35 cellular contexts compared by ENCODE assay signal in the genomic region with DNA sequence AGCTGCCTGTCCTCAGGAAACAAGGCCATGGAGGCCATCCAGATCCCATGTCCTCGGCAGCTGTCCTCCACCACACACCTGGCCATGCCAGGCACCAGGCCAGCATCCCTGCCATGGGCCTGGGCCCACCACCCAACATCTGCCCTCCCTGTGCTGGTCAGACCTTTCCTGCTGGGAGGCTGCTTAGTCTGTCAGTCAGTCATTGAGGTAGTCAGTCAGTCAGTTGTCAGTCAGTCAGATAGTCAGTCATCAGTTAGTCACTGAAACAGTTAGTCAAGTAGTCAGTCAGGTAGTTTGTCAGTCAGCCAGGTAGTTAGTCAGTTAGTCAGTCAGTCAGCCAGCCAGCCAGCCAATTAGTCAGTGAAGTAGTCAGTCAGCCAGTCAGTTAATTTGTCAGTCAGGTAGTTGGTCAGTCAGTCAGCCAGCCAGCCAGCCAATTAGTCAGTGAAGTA. TPM values are rescaled to one million over a fixed set of nuclear protein-coding genes. Genes with fewer than 3 reads are reported as not detected.
"Had no signal": no experiment of that assay in that cellular context is flagged by ENCODE, and none has a peak within 500 bp of the region (broad histone marks: within the 10 kb centered on the region; RNA-seq: fewer than 3 reads in every experiment).

No MANE protein-coding gene starts in this region.

- H3K27me3 Mint-ChIP-seq: activated CD4-positive, alpha-beta T cell treated with anti-CD3 and anti-CD28 coated beads, Interleukin-2, amount 10 ng/mL, durations not matched to agents 24 days and 14 days; activated CD8-positive, alpha-beta memory T cell treated with anti-CD3 and anti-CD28 coated beads, Interleukin-2, amount 10 ng/mL, durations not matched to agents 7 days and 5 days; stimulated activated naive CD8-positive, alpha-beta T cell treated with anti-CD3 and anti-CD28 coated beads, Interleukin-15, Interleukin-2, amounts not matched to agents 100 ng/mL and 50 ng/mL, for 24 hours had no signal

- H3K27ac Mint-ChIP-seq: activated CD4-positive, alpha-beta T cell treated with anti-CD3 and anti-CD28 coated beads, Interleukin-2, amount 10 ng/mL, durations not matched to agents 24 days and 14 days; activated CD8-positive, alpha-beta memory T cell treated with anti-CD3 and anti-CD28 coated beads, Interleukin-2, amount 10 ng/mL, durations not matched to agents 7 days and 5 days; activated CD8-positive, alpha-beta T cell treated with anti-CD3 and anti-CD28 coated beads, Interleukin-2, amount 10 ng/mL, durations not matched to agents 7 days and 5 days; activated naive CD8-positive, alpha-beta T cell treated with anti-CD3 and anti-CD28 coated beads, Interleukin-2, amount 10 ng/mL, durations not matched to agents 7 days and 5 days; activated T-helper 2 cell treated with anti-CD3 and anti-CD28 coated beads, Interferon-gamma antibody, Interleukin-2, Interleukin-4, amounts not matched to agents 10 μg/mL and 5 μg/mL and 100 μg/mL, durations not matched to agents 14 hours and 24 hours and 36 hours; brain; dendritic cell treated with granulocyte-macrophage colony-stimulating factor and Interleukin-4, amounts not matched to agents 40 ng/mL and 50 ng/mL, for 4 days; endodermal cell; immature natural killer cell; mesothelial cell of epicardium; naive B cell; nephron progenitor cell; progenitor cell of endocrine pancreas; stimulated activated effector memory CD8-positive, alpha-beta T cell treated with anti-CD3 and anti-CD28 coated beads, Interleukin-12 subunit alpha, Interleukin-12 subunit beta, amount 100 ng/mL, for 72 hours; stimulated activated naive CD8-positive, alpha-beta T cell treated with anti-CD3 and anti-CD28 coated beads, Interleukin-15, Interleukin-2, amounts not matched to agents 100 ng/mL and 50 ng/mL, for 24 hours; T-helper 17 cell had no signal

- ATAC-seq: activated CD8-positive, alpha-beta memory T cell treated with anti-CD3 and anti-CD28 coated beads, Interleukin-2, amount 10 ng/mL, durations not matched to agents 7 days and 5 days; activated CD8-positive, alpha-beta T cell treated with anti-CD3 and anti-CD28 coated beads, Interleukin-2, amount 10 ng/mL, durations not matched to agents 7 days and 5 days; left colon; sciatic nerve; T-helper 17 cell had no signal

- H3K4me3 Mint-ChIP-seq: activated CD4-positive, alpha-beta T cell treated with anti-CD3 and anti-CD28 coated beads, Interleukin-2, amount 10 ng/mL, durations not matched to agents 24 days and 14 days; activated CD8-positive, alpha-beta memory T cell treated with anti-CD3 and anti-CD28 coated beads, Interleukin-2, amount 10 ng/mL, durations not matched to agents 7 days and 5 days; activated CD8-positive, alpha-beta T cell treated with anti-CD3 and anti-CD28 coated beads, Interleukin-2, amount 10 ng/mL, durations not matched to agents 7 days and 5 days; activated naive CD8-positive, alpha-beta T cell treated with anti-CD3 and anti-CD28 coated beads, Interleukin-2, amount 10 ng/mL, durations not matched to agents 7 days and 5 days; brain; dendritic cell treated with granulocyte-macrophage colony-stimulating factor and Interleukin-4, amounts not matched to agents 40 ng/mL and 50 ng/mL, for 4 days; endodermal cell; immature natural killer cell; mesothelial cell of epicardium; naive B cell; nephron progenitor cell; stimulated activated effector memory CD8-positive, alpha-beta T cell treated with anti-CD3 and anti-CD28 coated beads, Interleukin-12 subunit alpha, Interleukin-12 subunit beta, amount 100 ng/mL, for 72 hours; stimulated activated naive CD8-positive, alpha-beta T cell treated with anti-CD3 and anti-CD28 coated beads, Interleukin-15, Interleukin-2, amounts not matched to agents 100 ng/mL and 50 ng/mL, for 24 hours; T-helper 17 cell had no signal

- DNase-seq: activated CD4-positive, alpha-beta T cell treated with anti-CD3 and anti-CD28 coated beads, Interleukin-2, amount 10 ng/mL, durations not matched to agents 24 days and 14 days; activated CD8-positive, alpha-beta memory T cell treated with anti-CD3 and anti-CD28 coated beads, Interleukin-2, amount 10 ng/mL, durations not matched to agents 7 days and 5 days; activated CD8-positive, alpha-beta T cell treated with anti-CD3 and anti-CD28 coated beads, Interleukin-2, amount 10 ng/mL, durations not matched to agents 7 days and 5 days; activated naive CD8-positive, alpha-beta T cell treated with anti-CD3 and anti-CD28 coated beads, Interleukin-2, amount 10 ng/mL, durations not matched to agents 7 days and 5 days; activated T-cell treated with anti-CD3 and anti-CD28 coated beads, Interleukin-2, amount 50 U/mL, for 48 hours; caudate nucleus; foreskin fibroblast; hypothalamus; immature natural killer cell; mammary epithelial cell; naive B cell; nephron progenitor cell; retina; stimulated activated CD4-positive, alpha-beta T cell treated with anti-CD3 and anti-CD28 coated beads, Interleukin-4, amount 100 ng/mL, for 24 hours; T-helper 17 cell; T1000; upper lobe of left lung had no signal

- H3K9me3 Mint-ChIP-seq: activated CD4-positive, alpha-beta T cell treated with anti-CD3 and anti-CD28 coated beads, Interleukin-2, amount 10 ng/mL, durations not matched to agents 24 days and 14 days; activated naive CD8-positive, alpha-beta T cell treated with anti-CD3 and anti-CD28 coated beads, Interleukin-2, amount 10 ng/mL, durations not matched to agents 7 days and 5 days; activated T-helper 2 cell treated with anti-CD3 and anti-CD28 coated beads, Interferon-gamma antibody, Interleukin-2, Interleukin-4, amounts not matched to agents 10 μg/mL and 5 μg/mL and 100 μg/mL, durations not matched to agents 14 hours and 24 hours and 36 hours; dendritic cell treated with granulocyte-macrophage colony-stimulating factor and Interleukin-4, amounts not matched to agents 40 ng/mL and 50 ng/mL, for 4 days; immature natural killer cell; mesothelial cell of epicardium; nephron progenitor cell had no signal

- H3K36me3 Mint-ChIP-seq: activated CD8-positive, alpha-beta memory T cell treated with anti-CD3 and anti-CD28 coated beads, Interleukin-2, amount 10 ng/mL, durations not matched to agents 7 days and 5 days; activated naive CD8-positive, alpha-beta T cell treated with anti-CD3 and anti-CD28 coated beads, Interleukin-2, amount 10 ng/mL, durations not matched to agents 7 days and 5 days; brain; immature natural killer cell; naive B cell; stimulated activated effector memory CD8-positive, alpha-beta T cell treated with anti-CD3 and anti-CD28 coated beads, Interleukin-12 subunit alpha, Interleukin-12 subunit beta, amount 100 ng/mL, for 72 hours had no signal

- H3K4me1 Mint-ChIP-seq: activated CD4-positive, alpha-beta T cell treated with anti-CD3 and anti-CD28 coated beads, Interleukin-2, amount 10 ng/mL, durations not matched to agents 24 days and 14 days; activated CD8-positive, alpha-beta memory T cell treated with anti-CD3 and anti-CD28 coated beads, Interleukin-2, amount 10 ng/mL, durations not matched to agents 7 days and 5 days; activated naive CD8-positive, alpha-beta T cell treated with anti-CD3 and anti-CD28 coated beads, Interleukin-2, amount 10 ng/mL, durations not matched to agents 7 days and 5 days; brain; endodermal cell; immature natural killer cell; naive B cell; T-helper 17 cell had no signal

RNA-seq across cellular contexts. Expression of a gene that starts 17.2 kb away (rescaled TPM):
- total RNA-seq: activated CD4-positive, alpha-beta T cell treated with anti-CD3 and anti-CD28 coated beads, Interleukin-2, amount 10 ng/mL, durations not matched to agents 24 days and 14 days; activated CD8-positive, alpha-beta memory T cell treated with anti-CD3 and anti-CD28 coated beads, Interleukin-2, amount 10 ng/mL, durations not matched to agents 7 days and 5 days; activated CD8-positive, alpha-beta T cell treated with anti-CD3 and anti-CD28 coated beads, Interleukin-2, amount 10 ng/mL, durations not matched to agents 7 days and 5 days; activated naive CD8-positive, alpha-beta T cell treated with anti-CD3 and anti-CD28 coated beads, Interleukin-2, amount 10 ng/mL, durations not matched to agents 7 days and 5 days; activated T-helper 2 cell treated with anti-CD3 and anti-CD28 coated beads, Interferon-gamma antibody, Interleukin-2, Interleukin-4, amounts not matched to agents 10 μg/mL and 5 μg/mL and 100 μg/mL, durations not matched to agents 14 hours and 24 hours and 36 hours; ascending aorta; endodermal cell; esophagus mucosa; heart left ventricle; kidney; left colon; liver; mammary epithelial cell; mesothelial cell of epicardium; ovary; progenitor cell of endocrine pancreas; sciatic nerve; subcutaneous adipose tissue; T-helper 17 cell; upper lobe of left lung; vagina had no signal

RNA-seq across cellular contexts. Expression of a gene that starts 28.5 kb away (rescaled TPM):
- total RNA-seq: activated CD4-positive, alpha-beta T cell treated with anti-CD3 and anti-CD28 coated beads, Interleukin-2, amount 10 ng/mL, durations not matched to agents 24 days and 14 days; activated CD8-positive, alpha-beta memory T cell treated with anti-CD3 and anti-CD28 coated beads, Interleukin-2, amount 10 ng/mL, durations not matched to agents 7 days and 5 days; activated CD8-positive, alpha-beta T cell treated with anti-CD3 and anti-CD28 coated beads, Interleukin-2, amount 10 ng/mL, durations not matched to agents 7 days and 5 days; activated naive CD8-positive, alpha-beta T cell treated with anti-CD3 and anti-CD28 coated beads, Interleukin-2, amount 10 ng/mL, durations not matched to agents 7 days and 5 days; activated T-helper 2 cell treated with anti-CD3 and anti-CD28 coated beads, Interferon-gamma antibody, Interleukin-2, Interleukin-4, amounts not matched to agents 10 μg/mL and 5 μg/mL and 100 μg/mL, durations not matched to agents 14 hours and 24 hours and 36 hours; ascending aorta; endodermal cell; esophagus mucosa; heart left ventricle; kidney; left colon; liver; mammary epithelial cell; mesothelial cell of epicardium; ovary; progenitor cell of endocrine pancreas; sciatic nerve; subcutaneous adipose tissue; T-helper 17 cell; upper lobe of left lung; vagina had no signal

RNA-seq across cellular contexts. Expression of a gene that starts 35.8 kb away (rescaled TPM):
- total RNA-seq: activated CD4-positive, alpha-beta T cell treated with anti-CD3 and anti-CD28 coated beads, Interleukin-2, amount 10 ng/mL, durations not matched to agents 24 days and 14 days; activated CD8-positive, alpha-beta memory T cell treated with anti-CD3 and anti-CD28 coated beads, Interleukin-2, amount 10 ng/mL, durations not matched to agents 7 days and 5 days; activated CD8-positive, alpha-beta T cell treated with anti-CD3 and anti-CD28 coated beads, Interleukin-2, amount 10 ng/mL, durations not matched to agents 7 days and 5 days; activated naive CD8-positive, alpha-beta T cell treated with anti-CD3 and anti-CD28 coated beads, Interleukin-2, amount 10 ng/mL, durations not matched to agents 7 days and 5 days; activated T-helper 2 cell treated with anti-CD3 and anti-CD28 coated beads, Interferon-gamma antibody, Interleukin-2, Interleukin-4, amounts not matched to agents 10 μg/mL and 5 μg/mL and 100 μg/mL, durations not matched to agents 14 hours and 24 hours and 36 hours; ascending aorta; endodermal cell; esophagus mucosa; heart left ventricle; kidney; left colon; liver; mammary epithelial cell; mesothelial cell of epicardium; ovary; progenitor cell of endocrine pancreas; sciatic nerve; subcutaneous adipose tissue; T-helper 17 cell; upper lobe of left lung; vagina had no signal

RNA-seq across cellular contexts. Expression of a gene that starts 50.8 kb away (rescaled TPM):
- total RNA-seq: activated CD4-positive, alpha-beta T cell treated with anti-CD3 and anti-CD28 coated beads, Interleukin-2, amount 10 ng/mL, durations not matched to agents 24 days and 14 days; activated CD8-positive, alpha-beta memory T cell treated with anti-CD3 and anti-CD28 coated beads, Interleukin-2, amount 10 ng/mL, durations not matched to agents 7 days and 5 days; activated CD8-positive, alpha-beta T cell treated with anti-CD3 and anti-CD28 coated beads, Interleukin-2, amount 10 ng/mL, durations not matched to agents 7 days and 5 days; activated naive CD8-positive, alpha-beta T cell treated with anti-CD3 and anti-CD28 coated beads, Interleukin-2, amount 10 ng/mL, durations not matched to agents 7 days and 5 days; activated T-helper 2 cell treated with anti-CD3 and anti-CD28 coated beads, Interferon-gamma antibody, Interleukin-2, Interleukin-4, amounts not matched to agents 10 μg/mL and 5 μg/mL and 100 μg/mL, durations not matched to agents 14 hours and 24 hours and 36 hours; ascending aorta; endodermal cell; esophagus mucosa; heart left ventricle; kidney; left colon; liver; mammary epithelial cell; mesothelial cell of epicardium; ovary; progenitor cell of endocrine pancreas; sciatic nerve; subcutaneous adipose tissue; T-helper 17 cell; upper lobe of left lung; vagina had no signal

RNA-seq across cellular contexts. Expression of a gene that starts 57.6 kb away (rescaled TPM):
- total RNA-seq: activated CD4-positive, alpha-beta T cell treated with anti-CD3 and anti-CD28 coated beads, Interleukin-2, amount 10 ng/mL, durations not matched to agents 24 days and 14 days; activated CD8-positive, alpha-beta memory T cell treated with anti-CD3 and anti-CD28 coated beads, Interleukin-2, amount 10 ng/mL, durations not matched to agents 7 days and 5 days; activated CD8-positive, alpha-beta T cell treated with anti-CD3 and anti-CD28 coated beads, Interleukin-2, amount 10 ng/mL, durations not matched to agents 7 days and 5 days; activated naive CD8-positive, alpha-beta T cell treated with anti-CD3 and anti-CD28 coated beads, Interleukin-2, amount 10 ng/mL, durations not matched to agents 7 days and 5 days; activated T-helper 2 cell treated with anti-CD3 and anti-CD28 coated beads, Interferon-gamma antibody, Interleukin-2, Interleukin-4, amounts not matched to agents 10 μg/mL and 5 μg/mL and 100 μg/mL, durations not matched to agents 14 hours and 24 hours and 36 hours; ascending aorta; endodermal cell; esophagus mucosa; heart left ventricle; kidney; left colon; liver; mammary epithelial cell; mesothelial cell of epicardium; ovary; progenitor cell of endocrine pancreas; sciatic nerve; subcutaneous adipose tissue; T-helper 17 cell; upper lobe of left lung; vagina had no signal
